In the genomic region with DNA sequence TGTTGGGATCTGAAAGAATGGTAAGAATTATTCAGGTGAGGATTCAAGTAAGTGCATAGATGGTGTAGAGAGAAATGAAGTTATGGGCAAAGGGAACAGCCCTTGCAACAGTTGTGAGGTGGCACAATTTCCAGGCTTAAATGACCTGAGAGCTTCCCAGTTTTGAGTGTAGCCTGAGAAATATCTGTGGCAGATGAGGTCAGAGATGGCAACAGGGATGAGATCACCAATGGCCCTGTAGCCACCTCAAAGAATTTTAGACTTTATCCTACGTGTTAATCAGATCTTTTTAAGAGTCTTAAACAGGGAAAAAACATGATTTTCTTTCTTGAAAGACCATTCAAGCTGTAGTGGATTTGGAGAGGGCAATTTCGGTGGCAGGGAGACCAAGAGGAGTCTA, we compare ENCODE assay signal across 14 cellular contexts. TPM values are rescaled to one million over a fixed set of nuclear protein-coding genes. Genes with fewer than 3 reads are reported as not detected.
DNase-seq lines count a peak whose midpoint lies in the region; ATAC-seq and TF ChIP-seq lines count a peak whose summit lies in the region.
"Had no signal": no experiment of that assay in that cellular context is flagged by ENCODE, and none has a peak within 500 bp of the region (broad histone marks: within the 10 kb centered on the region; RNA-seq: fewer than 3 reads in every experiment).

No MANE protein-coding gene starts in this region.

- H3K9me3 Mint-ChIP-seq in activated naive CD8-positive, alpha-beta T cell treated with anti-CD3 and anti-CD28 coated beads, Interleukin-2, amount 10 ng/mL, durations not matched to agents 7 days and 5 days: no peaks in the 10 kb centered on the region
- no peaks in the 10 kb centered on the region for H3K9me3 Mint-ChIP-seq in nephron progenitor cell

- TF ChIP-seq CTCF in HL-60 (IDR thresholded peaks at IDR 0.05; ENCODE audit: insufficient read depth, low read length) (no peak), nephron progenitor cell (IDR thresholded peaks at IDR 0.05) (no peak)

- no peaks in the 10 kb centered on the region for H3K27me3 Mint-ChIP-seq in activated naive CD8-positive, alpha-beta T cell treated with anti-CD3 and anti-CD28 coated beads, Interleukin-2, amount 10 ng/mL, durations not matched to agents 7 days and 5 days
- H3K27me3 Mint-ChIP-seq in nephron progenitor cell (ENCODE audit: low read depth, poor library complexity): peaks cover 4% of the 10 kb centered on the region

- H3K27me3 ChIP-seq in HL-60 (ENCODE audit: insufficient read depth, poor library complexity, severe bottlenecking): no peaks in the 10 kb centered on the region
- H3K27me3 ChIP-seq: ovary had no signal

- peaks cover 12% of the 10 kb centered on the region for H3K36me3 Mint-ChIP-seq in activated naive CD8-positive, alpha-beta T cell treated with anti-CD3 and anti-CD28 coated beads, Interleukin-2, amount 10 ng/mL, durations not matched to agents 7 days and 5 days
- H3K36me3 Mint-ChIP-seq in nephron progenitor cell (ENCODE audit: low read depth): peaks cover 36% of the 10 kb centered on the region

- peak overlapping the region; percentile 96 for H3K4me3 Mint-ChIP-seq in activated naive CD8-positive, alpha-beta T cell treated with anti-CD3 and anti-CD28 coated beads, Interleukin-2, amount 10 ng/mL, durations not matched to agents 7 days and 5 days
- peak overlapping the region; percentile 94 for H3K4me3 Mint-ChIP-seq in nephron progenitor cell

- H3K27ac Mint-ChIP-seq in activated naive CD8-positive, alpha-beta T cell treated with anti-CD3 and anti-CD28 coated beads, Interleukin-2, amount 10 ng/mL, durations not matched to agents 7 days and 5 days: peak overlapping the region; percentile 40
- H3K27ac Mint-ChIP-seq in nephron progenitor cell: no peak overlapping the region

- no peak for ATAC-seq in activated naive CD8-positive, alpha-beta T cell treated with anti-CD3 and anti-CD28 coated beads, Interleukin-2, amount 10 ng/mL, durations not matched to agents 7 days and 5 days (ENCODE audit: low read depth)
- ATAC-seq in HG02623 (IDR thresholded peaks at IDR 0.05; ENCODE audit: unreplicated experiment) (no peak), HG03460 (IDR thresholded peaks at IDR 0.05; ENCODE audit: unreplicated experiment) (no peak)

- DNase-seq in DMS53 (lab: John Stamatoyannopoulos, UW) (peak; percentile 30), DMS53 treated with DMSO at 0.1 percent for 48 hours (lab: John Stamatoyannopoulos, UW; ENCODE audit: unreplicated experiment) (no peak), HL-60 (ENCODE audit: low read depth in 1 of 2, low spot score in 1 of 2) (peak in 1 of 2 experiments; percentile 58), nephron progenitor cell (no peak), HCEC 1CT (no peak)
- DNase-seq in activated naive CD8-positive, alpha-beta T cell treated with anti-CD3 and anti-CD28 coated beads, Interleukin-2, amount 10 ng/mL, durations not matched to agents 7 days and 5 days: no peak
- DNase-seq: activated CD4-positive, alpha-beta T cell treated with anti-CD3 and anti-CD28 coated beads for 1 hour; NCI-H146; ovary; stimulated activated CD4-positive, alpha-beta T cell treated with anti-CD3 and anti-CD28 coated beads, Interleukin-2, amount 100 ng/mL, for 48 hours; substantia nigra had no signal

- POLR2A ChIA-PET in activated naive CD8-positive, alpha-beta T cell treated with anti-CD3 and anti-CD28 coated beads, Interleukin-2, amount 10 ng/mL, durations not matched to agents 7 days and 5 days (lab: Charles Lee): no interaction called here

- no peak overlapping the region for H3K4me3 ChIP-seq in HL-60 (replicated peaks; ENCODE audit: insufficient read depth, low read length)
- H3K4me3 ChIP-seq: ovary had no signal

- peaks cover 34% of the 10 kb centered on the region for H3K4me1 Mint-ChIP-seq in activated naive CD8-positive, alpha-beta T cell treated with anti-CD3 and anti-CD28 coated beads, Interleukin-2, amount 10 ng/mL, durations not matched to agents 7 days and 5 days
- H3K4me1 Mint-ChIP-seq in nephron progenitor cell: peaks cover 35% of the 10 kb centered on the region

- H3K27ac ChIP-seq in HL-60 (replicated peaks): peak overlapping the region; percentile 97; the same call in 1 of the 2 replicates
- H3K27ac ChIP-seq: epithelial cell of prostate, ovary had no signal

RNA-seq across cellular contexts. Expression of gene NRF1, which starts 1.9 kb away (rescaled TPM):
- total RNA-seq in activated naive CD8-positive, alpha-beta T cell treated with anti-CD3 and anti-CD28 coated beads, Interleukin-2, amount 10 ng/mL, durations not matched to agents 7 days and 5 days: 10 to 100 TPM; 32.5 to 33.6 TPM
